In genomic region chr2:66897181-66897580, GRCh38 we compare ENCODE assay signal across 14 cellular contexts.
DNase-seq lines count a peak whose midpoint lies in the region; TF ChIP-seq lines count a peak whose summit lies in the region.
"Had no signal": no experiment of that assay in that cellular context is flagged by ENCODE, and none has a peak within 500 bp of the region (broad histone marks: within the 10 kb centered on the region; RNA-seq: fewer than 3 reads in every experiment).

No MANE protein-coding gene starts in this region.

- no peak overlapping the region for H3K4me3 ChIP-seq in lower leg skin (ENCODE audit: low read depth, poor library complexity, severe bottlenecking)

- intact Hi-C loops in lower leg skin (cut with DNase I; ENCODE audit: low total_unique reads), result no loop called here

- TF ChIP-seq POLR2A in lower leg skin (IDR thresholded peaks at IDR 0.05), result no peak

- H3K27ac Mint-ChIP-seq in progenitor cell of endocrine pancreas, result peak overlapping the region; percentile 30
- H3K27ac Mint-ChIP-seq: memory B cell had no signal

- H3K4me3 Mint-ChIP-seq in progenitor cell of endocrine pancreas (ENCODE audit: low read depth), result no peak overlapping the region
- H3K4me3 Mint-ChIP-seq: memory B cell had no signal

- in situ Hi-C loops in SK-MEL-5 (cut with HindIII; ENCODE audit: low pct_unique_long_range_greater_than_20kb, low sequenced_read_pairs), result no loop called here

- peak; percentile 45 for DNase-seq in AG08395 (ENCODE audit: low spot score)
- peak; percentile 22 for DNase-seq in SK-MEL-5 (ENCODE audit: low read depth, low spot score)
- DNase-seq in fibroblast of peridontal ligament (ENCODE audit: extremely low read depth), result peak; percentile 50
- DNase-seq in progenitor cell of endocrine pancreas (ENCODE audit: low spot score, unreplicated experiment), result no peak
- no peak for DNase-seq in lower leg skin (ENCODE audit: low spot score in 2 of 2)
- DNase-seq in NCI-H1930 (lab: John Stamatoyannopoulos, UW), result no peak
- DNase-seq in HT-29 (ENCODE audit: low spot score), result no peak
- no peak for DNase-seq in HuH-7 (ENCODE audit: low spot score)
- DNase-seq: MM.1S, NCI-H187 treated with DMSO at 0.1 percent for 48 hours, NCI-H524, OCI-M1, SW 1271 had no signal

- H3K36me3 Mint-ChIP-seq in progenitor cell of endocrine pancreas (ENCODE audit: insufficient read depth), result peaks cover 3% of the 10 kb centered on the region
- H3K36me3 Mint-ChIP-seq: memory B cell had no signal

- H3K27me3 Mint-ChIP-seq in progenitor cell of endocrine pancreas, result no peaks in the 10 kb centered on the region
- H3K27me3 Mint-ChIP-seq: memory B cell had no signal

- 84 to 89% methylated on average over 1 of the region's 1 CpG for WGBS in lower leg skin, 2 donors

- TF ChIP-seq CTCF in progenitor cell of endocrine pancreas (IDR thresholded peaks at IDR 0.05; ENCODE audit: unreplicated experiment) (no peak), lower leg skin (IDR thresholded peaks at IDR 0.05) (no peak)

- peaks cover 3% of the 10 kb centered on the region for H3K9me3 Mint-ChIP-seq in progenitor cell of endocrine pancreas (ENCODE audit: low read depth)

- H3K4me1 Mint-ChIP-seq in progenitor cell of endocrine pancreas (ENCODE audit: low read depth), result peaks cover 13% of the 10 kb centered on the region
- H3K4me1 Mint-ChIP-seq: memory B cell had no signal

Comparison
In these comparisons a context has a peak if more than half of its experiments do, and no peak if none do; other contexts are left out.
1. DNase-seq: peak in AG08395 (single experiment), SK-MEL-5 (single experiment) and fibroblast of peridontal ligament (single experiment); none in progenitor cell of endocrine pancreas (single experiment), lower leg skin (0 of 2), NCI-H1930 (0 of 2), HT-29 (single experiment) and HuH-7 (single experiment).